1 cellular context compared by ENCODE assay signal in the genomic region with DNA sequence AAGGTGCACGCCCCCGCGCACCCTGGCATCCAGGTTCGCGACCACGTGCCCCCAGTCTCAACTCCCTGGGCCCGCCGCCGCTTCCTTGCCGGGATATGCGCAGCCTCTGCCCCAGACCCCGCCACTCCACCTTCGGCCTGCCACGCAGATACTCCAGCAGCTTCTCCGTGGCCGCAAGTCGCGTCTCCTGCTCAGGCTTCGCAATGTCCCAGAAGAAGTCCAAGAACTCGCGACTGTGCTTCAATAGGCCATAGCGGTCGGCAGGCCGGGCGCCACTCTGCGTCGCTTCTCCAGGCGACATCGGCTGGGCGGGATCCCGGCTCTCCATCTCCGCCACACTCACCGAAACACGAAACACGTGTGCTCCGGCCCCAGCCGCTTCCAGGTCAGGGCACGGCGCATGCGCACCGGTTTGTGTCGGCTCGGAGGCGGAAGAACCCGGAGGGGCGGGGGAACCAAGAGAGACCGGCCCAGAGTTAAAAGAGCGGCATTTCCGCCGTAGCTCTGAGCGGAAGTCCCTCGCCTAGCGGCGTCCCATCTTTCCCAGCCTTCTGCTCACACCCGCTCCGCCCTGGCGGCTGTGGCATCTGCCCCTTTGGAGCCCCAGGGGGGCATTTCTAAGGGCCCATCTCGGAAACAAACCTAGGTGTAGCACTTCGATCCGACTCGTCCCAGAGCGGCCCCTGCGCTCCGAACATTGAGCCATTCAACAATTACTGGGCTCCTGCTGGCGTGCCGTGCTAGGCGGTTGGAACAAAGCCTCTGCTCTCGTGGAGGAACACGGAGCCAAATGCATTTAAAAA.
TF ChIP-seq lines count a peak whose summit lies in the region.

A gene with protein sequence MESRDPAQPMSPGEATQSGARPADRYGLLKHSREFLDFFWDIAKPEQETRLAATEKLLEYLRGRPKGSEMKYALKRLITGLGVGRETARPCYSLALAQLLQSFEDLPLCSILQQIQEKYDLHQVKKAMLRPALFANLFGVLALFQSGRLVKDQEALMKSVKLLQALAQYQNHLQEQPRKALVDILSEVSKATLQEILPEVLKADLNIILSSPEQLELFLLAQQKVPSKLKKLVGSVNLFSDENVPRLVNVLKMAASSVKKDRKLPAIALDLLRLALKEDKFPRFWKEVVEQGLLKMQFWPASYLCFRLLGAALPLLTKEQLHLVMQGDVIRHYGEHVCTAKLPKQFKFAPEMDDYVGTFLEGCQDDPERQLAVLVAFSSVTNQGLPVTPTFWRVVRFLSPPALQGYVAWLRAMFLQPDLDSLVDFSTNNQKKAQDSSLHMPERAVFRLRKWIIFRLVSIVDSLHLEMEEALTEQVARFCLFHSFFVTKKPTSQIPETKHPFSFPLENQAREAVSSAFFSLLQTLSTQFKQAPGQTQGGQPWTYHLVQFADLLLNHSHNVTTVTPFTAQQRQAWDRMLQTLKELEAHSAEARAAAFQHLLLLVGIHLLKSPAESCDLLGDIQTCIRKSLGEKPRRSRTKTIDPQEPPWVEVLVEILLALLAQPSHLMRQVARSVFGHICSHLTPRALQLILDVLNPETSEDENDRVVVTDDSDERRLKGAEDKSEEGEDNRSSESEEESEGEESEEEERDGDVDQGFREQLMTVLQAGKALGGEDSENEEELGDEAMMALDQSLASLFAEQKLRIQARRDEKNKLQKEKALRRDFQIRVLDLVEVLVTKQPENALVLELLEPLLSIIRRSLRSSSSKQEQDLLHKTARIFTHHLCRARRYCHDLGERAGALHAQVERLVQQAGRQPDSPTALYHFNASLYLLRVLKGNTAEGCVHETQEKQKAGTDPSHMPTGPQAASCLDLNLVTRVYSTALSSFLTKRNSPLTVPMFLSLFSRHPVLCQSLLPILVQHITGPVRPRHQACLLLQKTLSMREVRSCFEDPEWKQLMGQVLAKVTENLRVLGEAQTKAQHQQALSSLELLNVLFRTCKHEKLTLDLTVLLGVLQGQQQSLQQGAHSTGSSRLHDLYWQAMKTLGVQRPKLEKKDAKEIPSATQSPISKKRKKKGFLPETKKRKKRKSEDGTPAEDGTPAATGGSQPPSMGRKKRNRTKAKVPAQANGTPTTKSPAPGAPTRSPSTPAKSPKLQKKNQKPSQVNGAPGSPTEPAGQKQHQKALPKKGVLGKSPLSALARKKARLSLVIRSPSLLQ (N-terminal part only) (minus strand): TSS at position 388 of the 803 bp plus-strand sequence. CDS start 60 bp downstream, at position 328.

TF ChIP-seq in HepG2, 621 proteins besides CTCF, POLR2A, EP300 and RAD21 (continued from another document and continues in another):
- TF ChIP-seq, protein P1, sequence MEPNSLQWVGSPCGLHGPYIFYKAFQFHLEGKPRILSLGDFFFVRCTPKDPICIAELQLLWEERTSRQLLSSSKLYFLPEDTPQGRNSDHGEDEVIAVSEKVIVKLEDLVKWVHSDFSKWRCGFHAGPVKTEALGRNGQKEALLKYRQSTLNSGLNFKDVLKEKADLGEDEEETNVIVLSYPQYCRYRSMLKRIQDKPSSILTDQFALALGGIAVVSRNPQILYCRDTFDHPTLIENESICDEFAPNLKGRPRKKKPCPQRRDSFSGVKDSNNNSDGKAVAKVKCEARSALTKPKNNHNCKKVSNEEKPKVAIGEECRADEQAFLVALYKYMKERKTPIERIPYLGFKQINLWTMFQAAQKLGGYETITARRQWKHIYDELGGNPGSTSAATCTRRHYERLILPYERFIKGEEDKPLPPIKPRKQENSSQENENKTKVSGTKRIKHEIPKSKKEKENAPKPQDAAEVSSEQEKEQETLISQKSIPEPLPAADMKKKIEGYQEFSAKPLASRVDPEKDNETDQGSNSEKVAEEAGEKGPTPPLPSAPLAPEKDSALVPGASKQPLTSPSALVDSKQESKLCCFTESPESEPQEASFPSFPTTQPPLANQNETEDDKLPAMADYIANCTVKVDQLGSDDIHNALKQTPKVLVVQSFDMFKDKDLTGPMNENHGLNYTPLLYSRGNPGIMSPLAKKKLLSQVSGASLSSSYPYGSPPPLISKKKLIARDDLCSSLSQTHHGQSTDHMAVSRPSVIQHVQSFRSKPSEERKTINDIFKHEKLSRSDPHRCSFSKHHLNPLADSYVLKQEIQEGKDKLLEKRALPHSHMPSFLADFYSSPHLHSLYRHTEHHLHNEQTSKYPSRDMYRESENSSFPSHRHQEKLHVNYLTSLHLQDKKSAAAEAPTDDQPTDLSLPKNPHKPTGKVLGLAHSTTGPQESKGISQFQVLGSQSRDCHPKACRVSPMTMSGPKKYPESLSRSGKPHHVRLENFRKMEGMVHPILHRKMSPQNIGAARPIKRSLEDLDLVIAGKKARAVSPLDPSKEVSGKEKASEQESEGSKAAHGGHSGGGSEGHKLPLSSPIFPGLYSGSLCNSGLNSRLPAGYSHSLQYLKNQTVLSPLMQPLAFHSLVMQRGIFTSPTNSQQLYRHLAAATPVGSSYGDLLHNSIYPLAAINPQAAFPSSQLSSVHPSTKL (CRISPR knock-in tag; IDR thresholded peaks at IDR 0.05), result no peak; the same call in 1 of the 2 replicates
- TF ChIP-seq ZNF121 (CRISPR knock-in tag; IDR thresholded peaks at IDR 0.05) (no peak), SSRP1 (CRISPR knock-in tag; IDR thresholded peaks at IDR 0.05) (no peak), BHLHE40 (IDR thresholded peaks at IDR 0.05; ENCODE audit: low read length) (no peak), ZNF329 (CRISPR knock-in tag; IDR thresholded peaks at IDR 0.05; ENCODE audit: low read depth) (peak; percentile 85; the same call in 1 of the 2 replicates), MEIS1 (CRISPR knock-in tag; IDR thresholded peaks at IDR 0.05; ENCODE audit: borderline replicate concordance) (peak; percentile 69; the same call in 1 of the 2 replicates), ZC3H13 (CRISPR knock-in tag; IDR thresholded peaks at IDR 0.05) (no peak), LCORL (IDR thresholded peaks at IDR 0.05) (no peak), LCORL (CRISPR knock-in tag; IDR thresholded peaks at IDR 0.05) (peak; percentile 86), ZNF572 (CRISPR knock-in tag; IDR thresholded peaks at IDR 0.05) (peak; percentile 91; the same call in 1 of the 2 replicates), KDM5B (CRISPR knock-in tag; IDR thresholded peaks at IDR 0.05; ENCODE audit: borderline replicate concordance) (peak; percentile 98), SALL1 (CRISPR knock-in tag; IDR thresholded peaks at IDR 0.05) (peak; percentile 86), RAD51 (IDR thresholded peaks at IDR 0.05; ENCODE audit: borderline replicate concordance) (no peak), ATF7-NPFF (CRISPR knock-in tag; IDR thresholded peaks at IDR 0.05; ENCODE audit: low read depth) (peak; percentile 76; the same call in 1 of the 2 replicates), FOXJ3 (CRISPR knock-in tag; IDR thresholded peaks at IDR 0.05; ENCODE audit: borderline replicate concordance) (no peak), ZNF335 (CRISPR knock-in tag; IDR thresholded peaks at IDR 0.05) (no peak), PAWR (CRISPR knock-in tag; IDR thresholded peaks at IDR 0.05; ENCODE audit: borderline replicate concordance) (no peak; the same call in 1 of the 2 replicates), ZBTB42 (CRISPR knock-in tag; IDR thresholded peaks at IDR 0.05) (no peak), ZNF768 (CRISPR knock-in tag; IDR thresholded peaks at IDR 0.05) (no peak), ZNF547 (CRISPR knock-in tag; IDR thresholded peaks at IDR 0.05) (peak; percentile 86; the same call in 1 of the 2 replicates), ELF1 (CRISPR knock-in tag; IDR thresholded peaks at IDR 0.05) (peak; percentile 97), ZNF83 (CRISPR knock-in tag; IDR thresholded peaks at IDR 0.05; ENCODE audit: borderline replicate concordance) (peak; percentile 38; the same call in 1 of the 2 replicates), ATM (IDR thresholded peaks at IDR 0.05; ENCODE audit: borderline replicate concordance) (no peak), HOXA3 (CRISPR knock-in tag; IDR thresholded peaks at IDR 0.05) (peak; percentile 54), ZNF672 (CRISPR knock-in tag; IDR thresholded peaks at IDR 0.05) (no peak), ZNF720 (CRISPR knock-in tag; IDR thresholded peaks at IDR 0.05) (no peak), ZNF451 (CRISPR knock-in tag; IDR thresholded peaks at IDR 0.05) (no peak), ZNF589 (CRISPR knock-in tag; conservative IDR thresholded peaks at IDR 0.05) (no peak), NFE2L2 (IDR thresholded peaks at IDR 0.05; ENCODE audit: low read length) (no peak), ZNF225 (CRISPR knock-in tag; IDR thresholded peaks at IDR 0.05) (peak; percentile 88; the same call in 1 of the 2 replicates), HDAC2 (CRISPR knock-in tag; IDR thresholded peaks at IDR 0.05) (peak; percentile 41; the same call in 1 of the 2 replicates)
- TF ChIP-seq, protein P2, sequence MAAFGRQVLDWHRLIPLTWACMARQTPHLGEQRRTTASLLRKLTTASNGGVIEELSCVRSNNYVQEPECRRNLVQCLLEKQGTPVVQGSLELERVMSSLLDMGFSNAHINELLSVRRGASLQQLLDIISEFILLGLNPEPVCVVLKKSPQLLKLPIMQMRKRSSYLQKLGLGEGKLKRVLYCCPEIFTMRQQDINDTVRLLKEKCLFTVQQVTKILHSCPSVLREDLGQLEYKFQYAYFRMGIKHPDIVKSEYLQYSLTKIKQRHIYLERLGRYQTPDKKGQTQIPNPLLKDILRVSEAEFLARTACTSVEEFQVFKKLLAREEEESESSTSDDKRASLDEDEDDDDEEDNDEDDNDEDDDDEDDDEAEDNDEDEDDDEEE (CRISPR knock-in tag; IDR thresholded peaks at IDR 0.05), result peak; percentile 68; the same call in 1 of the 2 replicates
- TF ChIP-seq, protein P3, sequence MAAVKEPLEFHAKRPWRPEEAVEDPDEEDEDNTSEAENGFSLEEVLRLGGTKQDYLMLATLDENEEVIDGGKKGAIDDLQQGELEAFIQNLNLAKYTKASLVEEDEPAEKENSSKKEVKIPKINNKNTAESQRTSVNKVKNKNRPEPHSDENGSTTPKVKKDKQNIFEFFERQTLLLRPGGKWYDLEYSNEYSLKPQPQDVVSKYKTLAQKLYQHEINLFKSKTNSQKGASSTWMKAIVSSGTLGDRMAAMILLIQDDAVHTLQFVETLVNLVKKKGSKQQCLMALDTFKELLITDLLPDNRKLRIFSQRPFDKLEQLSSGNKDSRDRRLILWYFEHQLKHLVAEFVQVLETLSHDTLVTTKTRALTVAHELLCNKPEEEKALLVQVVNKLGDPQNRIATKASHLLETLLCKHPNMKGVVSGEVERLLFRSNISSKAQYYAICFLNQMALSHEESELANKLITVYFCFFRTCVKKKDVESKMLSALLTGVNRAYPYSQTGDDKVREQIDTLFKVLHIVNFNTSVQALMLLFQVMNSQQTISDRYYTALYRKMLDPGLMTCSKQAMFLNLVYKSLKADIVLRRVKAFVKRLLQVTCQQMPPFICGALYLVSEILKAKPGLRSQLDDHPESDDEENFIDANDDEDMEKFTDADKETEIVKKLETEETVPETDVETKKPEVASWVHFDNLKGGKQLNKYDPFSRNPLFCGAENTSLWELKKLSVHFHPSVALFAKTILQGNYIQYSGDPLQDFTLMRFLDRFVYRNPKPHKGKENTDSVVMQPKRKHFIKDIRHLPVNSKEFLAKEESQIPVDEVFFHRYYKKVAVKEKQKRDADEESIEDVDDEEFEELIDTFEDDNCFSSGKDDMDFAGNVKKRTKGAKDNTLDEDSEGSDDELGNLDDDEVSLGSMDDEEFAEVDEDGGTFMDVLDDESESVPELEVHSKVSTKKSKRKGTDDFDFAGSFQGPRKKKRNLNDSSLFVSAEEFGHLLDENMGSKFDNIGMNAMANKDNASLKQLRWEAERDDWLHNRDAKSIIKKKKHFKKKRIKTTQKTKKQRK (IDR thresholded peaks at IDR 0.05; ENCODE audit: low read length), result no peak
- TF ChIP-seq, protein P4, sequence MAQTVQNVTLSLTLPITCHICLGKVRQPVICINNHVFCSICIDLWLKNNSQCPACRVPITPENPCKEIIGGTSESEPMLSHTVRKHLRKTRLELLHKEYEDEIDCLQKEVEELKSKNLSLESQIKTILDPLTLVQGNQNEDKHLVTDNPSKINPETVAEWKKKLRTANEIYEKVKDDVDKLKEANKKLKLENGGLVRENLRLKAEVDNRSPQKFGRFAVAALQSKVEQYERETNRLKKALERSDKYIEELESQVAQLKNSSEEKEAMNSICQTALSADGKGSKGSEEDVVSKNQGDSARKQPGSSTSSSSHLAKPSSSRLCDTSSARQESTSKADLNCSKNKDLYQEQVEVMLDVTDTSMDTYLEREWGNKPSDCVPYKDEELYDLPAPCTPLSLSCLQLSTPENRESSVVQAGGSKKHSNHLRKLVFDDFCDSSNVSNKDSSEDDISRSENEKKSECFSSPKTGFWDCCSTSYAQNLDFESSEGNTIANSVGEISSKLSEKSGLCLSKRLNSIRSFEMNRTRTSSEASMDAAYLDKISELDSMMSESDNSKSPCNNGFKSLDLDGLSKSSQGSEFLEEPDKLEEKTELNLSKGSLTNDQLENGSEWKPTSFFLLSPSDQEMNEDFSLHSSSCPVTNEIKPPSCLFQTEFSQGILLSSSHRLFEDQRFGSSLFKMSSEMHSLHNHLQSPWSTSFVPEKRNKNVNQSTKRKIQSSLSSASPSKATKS (CRISPR knock-in tag; IDR thresholded peaks at IDR 0.05), result no peak
- TF ChIP-seq, protein P5, sequence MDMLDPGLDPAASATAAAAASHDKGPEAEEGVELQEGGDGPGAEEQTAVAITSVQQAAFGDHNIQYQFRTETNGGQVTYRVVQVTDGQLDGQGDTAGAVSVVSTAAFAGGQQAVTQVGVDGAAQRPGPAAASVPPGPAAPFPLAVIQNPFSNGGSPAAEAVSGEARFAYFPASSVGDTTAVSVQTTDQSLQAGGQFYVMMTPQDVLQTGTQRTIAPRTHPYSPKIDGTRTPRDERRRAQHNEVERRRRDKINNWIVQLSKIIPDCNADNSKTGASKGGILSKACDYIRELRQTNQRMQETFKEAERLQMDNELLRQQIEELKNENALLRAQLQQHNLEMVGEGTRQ (IDR thresholded peaks at IDR 0.05; ENCODE audit: low read depth, low read length), result no peak
- TF ChIP-seq, protein P5 (CRISPR knock-in tag; IDR thresholded peaks at IDR 0.05; ENCODE audit: borderline replicate concordance), result peak; percentile 64
- TF ChIP-seq, protein P6, sequence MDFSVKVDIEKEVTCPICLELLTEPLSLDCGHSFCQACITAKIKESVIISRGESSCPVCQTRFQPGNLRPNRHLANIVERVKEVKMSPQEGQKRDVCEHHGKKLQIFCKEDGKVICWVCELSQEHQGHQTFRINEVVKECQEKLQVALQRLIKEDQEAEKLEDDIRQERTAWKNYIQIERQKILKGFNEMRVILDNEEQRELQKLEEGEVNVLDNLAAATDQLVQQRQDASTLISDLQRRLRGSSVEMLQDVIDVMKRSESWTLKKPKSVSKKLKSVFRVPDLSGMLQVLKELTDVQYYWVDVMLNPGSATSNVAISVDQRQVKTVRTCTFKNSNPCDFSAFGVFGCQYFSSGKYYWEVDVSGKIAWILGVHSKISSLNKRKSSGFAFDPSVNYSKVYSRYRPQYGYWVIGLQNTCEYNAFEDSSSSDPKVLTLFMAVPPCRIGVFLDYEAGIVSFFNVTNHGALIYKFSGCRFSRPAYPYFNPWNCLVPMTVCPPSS (IDR thresholded peaks at IDR 0.05), result no peak
- TF ChIP-seq, protein P7, sequence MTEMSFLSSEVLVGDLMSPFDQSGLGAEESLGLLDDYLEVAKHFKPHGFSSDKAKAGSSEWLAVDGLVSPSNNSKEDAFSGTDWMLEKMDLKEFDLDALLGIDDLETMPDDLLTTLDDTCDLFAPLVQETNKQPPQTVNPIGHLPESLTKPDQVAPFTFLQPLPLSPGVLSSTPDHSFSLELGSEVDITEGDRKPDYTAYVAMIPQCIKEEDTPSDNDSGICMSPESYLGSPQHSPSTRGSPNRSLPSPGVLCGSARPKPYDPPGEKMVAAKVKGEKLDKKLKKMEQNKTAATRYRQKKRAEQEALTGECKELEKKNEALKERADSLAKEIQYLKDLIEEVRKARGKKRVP (CRISPR knock-in tag; IDR thresholded peaks at IDR 0.05), result no peak
